In the genomic region with DNA sequence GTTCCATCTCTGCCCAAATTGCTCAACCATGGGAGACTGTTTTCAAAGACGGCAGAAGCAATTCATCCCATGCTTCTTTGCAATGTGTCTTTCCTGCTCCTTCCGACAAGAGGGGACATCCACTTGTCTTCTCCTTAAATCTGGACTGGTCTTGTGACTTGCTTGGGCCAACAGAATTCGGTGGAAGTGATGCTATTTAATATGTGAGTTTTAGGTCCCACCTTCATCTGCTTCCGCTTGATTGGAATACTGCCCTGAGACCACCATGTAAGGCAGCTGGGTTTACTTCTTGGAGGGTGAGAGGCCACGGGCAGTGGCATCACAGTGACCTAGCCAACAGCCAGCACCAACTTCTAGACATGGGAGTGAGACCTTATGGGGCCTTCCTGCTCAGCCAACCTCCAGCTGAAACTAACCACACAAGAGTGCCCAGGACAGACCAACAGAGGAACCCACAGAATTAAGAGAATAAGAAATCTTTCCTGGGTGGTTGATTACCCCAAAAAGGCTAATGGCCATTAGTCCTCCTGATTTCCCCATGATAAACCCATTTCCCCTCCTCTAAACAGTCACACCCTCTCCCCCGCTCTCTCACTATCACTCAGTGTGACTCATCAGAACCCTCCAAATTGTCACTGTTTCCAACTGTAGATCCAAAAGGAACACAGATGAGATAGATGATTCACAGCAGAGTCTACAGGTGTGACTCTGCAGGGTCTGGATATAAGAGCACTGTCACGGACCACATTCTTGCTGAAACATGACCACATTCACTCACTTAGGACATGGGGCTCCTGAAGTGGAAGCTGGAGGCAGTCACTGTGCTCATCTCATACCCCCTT, we compare ENCODE assay signal across 10 cellular contexts. TPM values are rescaled to one million over a fixed set of nuclear protein-coding genes. Genes with fewer than 3 reads are reported as not detected.
DNase-seq lines count a peak whose midpoint lies in the region; ATAC-seq and TF ChIP-seq lines count a peak whose summit lies in the region.
"Had no signal": no experiment of that assay in that cellular context is flagged by ENCODE, and none has a peak within 500 bp of the region (broad histone marks: within the 10 kb centered on the region; RNA-seq: fewer than 3 reads in every experiment).

No MANE protein-coding gene starts in this region.

- no peaks in the 10 kb centered on the region for H3K79me2 ChIP-seq in PC-9 (ENCODE audit: low read depth)

- H3K27me3 ChIP-seq in PC-9 (ENCODE audit: insufficient read depth, low read depth) = no peaks in the 10 kb centered on the region

- H3K4me2 ChIP-seq in PC-9 = no peak overlapping the region
- H3K4me2 ChIP-seq: GM23338 had no signal

- H3K9me2 ChIP-seq in PC-9 (ENCODE audit: insufficient read depth) = no peaks in the 10 kb centered on the region

- ATAC-seq in GM18520 (IDR thresholded peaks at IDR 0.05; ENCODE audit: unreplicated experiment) (peak; percentile 63), HG02588 (IDR thresholded peaks at IDR 0.05; ENCODE audit: unreplicated experiment) (peak; percentile 48), memory B cell (ENCODE audit: low read depth) (no peak), GM18861 (IDR thresholded peaks at IDR 0.05; ENCODE audit: unreplicated experiment) (no peak)
- ATAC-seq: GM23338 had no signal

- H3K4me3 Mint-ChIP-seq in T-helper 1 cell treated with Interleukin-12 subunit alpha and Interleukin-12 subunit beta and Interleukin-4 antibody, amounts not matched to agents 30 μg/mL and 1 μg/mL, for 36 hours = no peak overlapping the region
- H3K4me3 Mint-ChIP-seq in memory B cell = no peak overlapping the region
- no peak overlapping the region for H3K4me3 Mint-ChIP-seq in Calu3 (ENCODE audit: low read depth, unreplicated experiment)
- H3K4me3 Mint-ChIP-seq: GM23338 had no signal

- no peaks in the 10 kb centered on the region for H3K9me3 ChIP-seq in PC-9 (ENCODE audit: insufficient read depth, low read depth)

- CTCF ChIA-PET in PC-9 (lab: Charles Lee) = no interaction called here
- CTCF ChIA-PET in Calu3 (lab: Charles Lee) = no interaction called here

- no peaks in the 10 kb centered on the region for H3K4me1 ChIP-seq in PC-9 (replicated peaks; ENCODE audit: insufficient read depth)

- H3K9me3 Mint-ChIP-seq in T-helper 1 cell treated with Interleukin-12 subunit alpha and Interleukin-12 subunit beta and Interleukin-4 antibody, amounts not matched to agents 30 μg/mL and 1 μg/mL, for 36 hours = no peaks in the 10 kb centered on the region
- H3K9me3 Mint-ChIP-seq in memory B cell = no peaks in the 10 kb centered on the region
- no peaks in the 10 kb centered on the region for H3K9me3 Mint-ChIP-seq in Calu3 (ENCODE audit: low read depth, unreplicated experiment)
- H3K9me3 Mint-ChIP-seq: GM23338 had no signal

- H3K27me3 Mint-ChIP-seq in T-helper 1 cell treated with Interleukin-12 subunit alpha and Interleukin-12 subunit beta and Interleukin-4 antibody, amounts not matched to agents 30 μg/mL and 1 μg/mL, for 36 hours (ENCODE audit: low read depth) = peaks cover 3% of the 10 kb centered on the region
- H3K27me3 Mint-ChIP-seq in memory B cell (peaks cover 4% of the 10 kb centered on the region), Calu3 (ENCODE audit: unreplicated experiment) (peaks cover 43% of the 10 kb centered on the region)

- no TSS peak for BruUV-seq in PC-9 (replicated peaks; lab: Mats Ljungman, UMichigan)
- no TSS peak for BruUV-seq in Calu3 (replicated peaks; lab: Mats Ljungman, UMichigan)

- no peaks in the 10 kb centered on the region for H3F3A ChIP-seq in PC-9 (ENCODE audit: insufficient read depth, low read depth)

- TF ChIP-seq CTCF in PC-9 (conservative IDR thresholded peaks at IDR 0.05) = no peak
- TF ChIP-seq CTCF in Calu3 (IDR thresholded peaks at IDR 0.05; ENCODE audit: unreplicated experiment) = no peak

- intact Hi-C loops in PC-9 (cut with micrococcal nuclease; ENCODE audit: unreplicated experiment) = no loop called here
- intact Hi-C loops in Calu3 (cut with micrococcal nuclease; ENCODE audit: unreplicated experiment) = no loop called here

- H3K4me1 Mint-ChIP-seq in T-helper 1 cell treated with Interleukin-12 subunit alpha and Interleukin-12 subunit beta and Interleukin-4 antibody, amounts not matched to agents 30 μg/mL and 1 μg/mL, for 36 hours (ENCODE audit: low read depth) = peaks cover 16% of the 10 kb centered on the region
- H3K4me1 Mint-ChIP-seq in memory B cell (peaks cover 41% of the 10 kb centered on the region), Calu3 (ENCODE audit: low read depth, unreplicated experiment) (no peaks in the 10 kb centered on the region)
- H3K4me1 Mint-ChIP-seq: GM23338 had no signal

- no peaks in the 10 kb centered on the region for H3K36me3 Mint-ChIP-seq in T-helper 1 cell treated with Interleukin-12 subunit alpha and Interleukin-12 subunit beta and Interleukin-4 antibody, amounts not matched to agents 30 μg/mL and 1 μg/mL, for 36 hours (ENCODE audit: low read depth)
- H3K36me3 Mint-ChIP-seq in memory B cell (peaks cover 2% of the 10 kb centered on the region), Calu3 (ENCODE audit: insufficient read depth, unreplicated experiment) (peaks cover 4% of the 10 kb centered on the region)

- POLR2A ChIA-PET in PC-9 (lab: Charles Lee; ENCODE audit: unreplicated experiment) = no interaction called here

- no peak overlapping the region for H2AFZ ChIP-seq in PC-9
- H2AFZ ChIP-seq: GM23338 had no signal

- H3K4me3 ChIP-seq in PC-9 = no peak overlapping the region
- H3K4me3 ChIP-seq: GM23338 had no signal

- no peaks in the 10 kb centered on the region for H4K20me1 ChIP-seq in PC-9 (ENCODE audit: insufficient read depth)

- peak overlapping the region; percentile 26 for H3K27ac Mint-ChIP-seq in T-helper 1 cell treated with Interleukin-12 subunit alpha and Interleukin-12 subunit beta and Interleukin-4 antibody, amounts not matched to agents 30 μg/mL and 1 μg/mL, for 36 hours
- H3K27ac Mint-ChIP-seq in memory B cell (peak overlapping the region; percentile 91), Calu3 (ENCODE audit: unreplicated experiment) (no peak overlapping the region)
- H3K27ac Mint-ChIP-seq: GM23338 had no signal

- DNase-seq in memory B cell (ENCODE audit: low spot score in 2 of 2) (no peak), DMS 273 treated with DMSO at 0.1 percent for 48 hours (lab: John Stamatoyannopoulos, UW) (no peak), PC-9 (no peak), Calu3 (no peak)
- DNase-seq: Kasumi-1 had no signal

- no peak overlapping the region for H3K27ac ChIP-seq in PC-9

- H3K36me3 ChIP-seq in PC-9 (ENCODE audit: low read depth) = no peaks in the 10 kb centered on the region

RNA-seq across cellular contexts. Expression of a gene that starts 16.2 kb away (rescaled TPM):
- total RNA-seq in PC-9 (2021) (39.3 and 44.4 TPM in 2 replicates), Calu3 (2022) (143 and 147 TPM in 2 replicates)

Comparison
In these comparisons a context has a peak if more than half of its experiments do, and no peak if none do; other contexts are left out.
1. ATAC-seq: peak in GM18520 (single experiment) and HG02588 (single experiment); none in memory B cell (single experiment) and GM18861 (single experiment).